Comparison of ENCODE assay signal across 16 cellular contexts in genomic region chr7:77985974-77986339, GRCh38.
DNase-seq lines count a peak whose midpoint lies in the region; ATAC-seq and TF ChIP-seq lines count a peak whose summit lies in the region.
"Had no signal": no experiment of that assay in that cellular context is flagged by ENCODE, and none has a peak within 500 bp of the region (broad histone marks: within the 10 kb centered on the region; RNA-seq: fewer than 3 reads in every experiment).

No MANE protein-coding gene starts in this region.

- POLR2A ChIA-PET in activated CD4-positive, alpha-beta T cell treated with anti-CD3 and anti-CD28 coated beads for 36 hours (lab: Charles Lee), result no interaction called here

- no peak overlapping the region for H2BK15ac ChIP-seq in neuronal stem cell (ENCODE audit: low read length)

- H4K91ac ChIP-seq in neuronal stem cell (ENCODE audit: low read depth, low read length, poor library complexity), result no peak overlapping the region

- peak; percentile 4 to 13 for DNase-seq in SHP77 (lab: John Stamatoyannopoulos, UW)
- no peak for DNase-seq in SHP77 treated with DMSO at 0.1 percent for 48 hours (lab: John Stamatoyannopoulos, UW)
- peak; percentile 56 for DNase-seq in fibroblast of gingiva (ENCODE audit: low read depth)
- DNase-seq in neuronal stem cell (ENCODE audit: low spot score), result no peak
- no peak for DNase-seq in NCI-H2196 treated with DMSO at 0.1 percent for 48 hours (lab: John Stamatoyannopoulos, UW; ENCODE audit: unreplicated experiment)
- DNase-seq in sigmoid colon, result no peak
- no peak for DNase-seq in activated CD4-positive, alpha-beta T cell treated with anti-CD3 and anti-CD28 coated beads for 36 hours
- DNase-seq: 8988T, Caco-2, H7, NCI-H187 treated with DMSO at 0.1 percent for 48 hours, NCI-H774 had no signal

- no peak for ATAC-seq in HG03159 (IDR thresholded peaks at IDR 0.05; ENCODE audit: unreplicated experiment)
- no peak for ATAC-seq in activated CD4-positive, alpha-beta T cell treated with anti-CD3 and anti-CD28 coated beads for 36 hours
- ATAC-seq: GM12878 had no signal

- H2BK5ac ChIP-seq in neuronal stem cell (ENCODE audit: low read length), result no peak overlapping the region

- TF ChIP-seq POLR2A in sigmoid colon (IDR thresholded peaks at IDR 0.05), result no peak

- H3K9me3 ChIP-seq in neuronal stem cell (replicated peaks in 1 of 2; ENCODE audit: control insufficient read depth in 2 of 2, insufficient read depth in 1 of 2, low read depth in 1 of 2, low read length in 2 of 2), result peaks cover 0 to 3% of the 10 kb centered on the region in 2 donors
- H3K9me3 ChIP-seq in sigmoid colon, result no peaks in the 10 kb centered on the region
- H3K9me3 ChIP-seq: Caco-2 had no signal

- no CpG with 5 or more reads among the region's 3 CpGs for WGBS in neuronal stem cell (ENCODE audit: extremely low coverage in 2 of 2, insufficient read length in 2 of 2, insufficient replicate concordance in 1 of 2), 2 donors
- WGBS in sigmoid colon, 2 donors, result 84 to 89% methylated on average over 3 of the region's 3 CpGs

- H3K23ac ChIP-seq in neuronal stem cell (ENCODE audit: low read depth, low read length, poor library complexity), result no peak overlapping the region

- no peak for TF ChIP-seq EP300 in sigmoid colon (IDR thresholded peaks at IDR 0.05)

- H3K14ac ChIP-seq in neuronal stem cell (ENCODE audit: low read length), result no peak overlapping the region

- H3K36me3 Mint-ChIP-seq in activated CD4-positive, alpha-beta T cell treated with anti-CD3 and anti-CD28 coated beads for 36 hours (ENCODE audit: low read depth), result no peaks in the 10 kb centered on the region
- H3K36me3 Mint-ChIP-seq: CD14-positive monocyte had no signal

- H3K9me3 Mint-ChIP-seq in activated CD4-positive, alpha-beta T cell treated with anti-CD3 and anti-CD28 coated beads for 36 hours (ENCODE audit: low read depth), result no peaks in the 10 kb centered on the region

- no peak overlapping the region for H2BK12ac ChIP-seq in neuronal stem cell (ENCODE audit: low read length)

- intact Hi-C loops in sigmoid colon (cut with DNase I), result no loop called here
- intact Hi-C loops in activated CD4-positive, alpha-beta T cell treated with anti-CD3 and anti-CD28 coated beads for 36 hours (cut with DNase I, micrococcal nuclease), result no loop called here

- H3K4me2 ChIP-seq in neuronal stem cell (ENCODE audit: insufficient read depth, low read length, poor library complexity, severe bottlenecking), result no peak overlapping the region
- H3K4me2 ChIP-seq: KMS-11 had no signal

- no peak for TF ChIP-seq CTCF in sigmoid colon (IDR thresholded peaks at IDR 0.05)

- H3K27ac ChIP-seq in neuronal stem cell (replicated peaks; ENCODE audit: low read length) (no peak overlapping the region), sigmoid colon (no peak overlapping the region)
- H3K27ac ChIP-seq: KMS-11 had no signal

- peak overlapping the region; percentile 5 for H2AFZ ChIP-seq in neuronal stem cell (ENCODE audit: low read length)

- H3K18ac ChIP-seq in neuronal stem cell (ENCODE audit: low read length), result no peak overlapping the region

- no peaks in the 10 kb centered on the region for H3K36me3 ChIP-seq in neuronal stem cell (replicated peaks in 1 of 2; ENCODE audit: control insufficient read depth in 2 of 2, insufficient read depth in 2 of 2, low read length in 2 of 2)
- H3K36me3 ChIP-seq in sigmoid colon, result no peaks in the 10 kb centered on the region

- H3K4me3 ChIP-seq in neuronal stem cell (ENCODE audit: low read length in 2 of 2) (no peak overlapping the region), sigmoid colon (no peak overlapping the region)
- H3K4me3 ChIP-seq: GM12878 had no signal

- no peak overlapping the region for H3K9ac ChIP-seq in neuronal stem cell (ENCODE audit: low read depth, low read length, poor library complexity)
- H3K9ac ChIP-seq: KMS-11 had no signal

- no peak overlapping the region for H2BK120ac ChIP-seq in neuronal stem cell (ENCODE audit: low read depth, low read length)

- no peak overlapping the region for H3K27ac Mint-ChIP-seq in activated CD4-positive, alpha-beta T cell treated with anti-CD3 and anti-CD28 coated beads for 36 hours
- H3K27ac Mint-ChIP-seq: CD14-positive monocyte had no signal

- CTCF ChIA-PET in activated CD4-positive, alpha-beta T cell treated with anti-CD3 and anti-CD28 coated beads for 36 hours (lab: Charles Lee), result no interaction called here

- no peak overlapping the region for H3K4ac ChIP-seq in neuronal stem cell (ENCODE audit: low read length)

- H3K4me1 Mint-ChIP-seq in activated CD4-positive, alpha-beta T cell treated with anti-CD3 and anti-CD28 coated beads for 36 hours, result no peaks in the 10 kb centered on the region

- no peak overlapping the region for H2AK5ac ChIP-seq in neuronal stem cell (ENCODE audit: low read depth, low read length)

- no peak overlapping the region for H4K8ac ChIP-seq in neuronal stem cell (ENCODE audit: low read depth, low read length)

- H3K4me1 ChIP-seq in neuronal stem cell (ENCODE audit: control insufficient read depth in 2 of 2, insufficient read depth in 1 of 2, low read depth in 1 of 2, low read length in 2 of 2) (no peaks in the 10 kb centered on the region), sigmoid colon (no peaks in the 10 kb centered on the region)

- H3K4me3 Mint-ChIP-seq in activated CD4-positive, alpha-beta T cell treated with anti-CD3 and anti-CD28 coated beads for 36 hours, result no peak overlapping the region
- H3K4me3 Mint-ChIP-seq: CD14-positive monocyte had no signal

- H3K27me3 ChIP-seq in neuronal stem cell (ENCODE audit: control insufficient read depth in 3 of 3, insufficient read depth in 3 of 3, low read depth in 1 of 3, low read length in 3 of 3), result no peaks in the 10 kb centered on the region
- no peaks in the 10 kb centered on the region for H3K27me3 ChIP-seq in sigmoid colon

- H3K79me1 ChIP-seq in neuronal stem cell (ENCODE audit: low read depth, low read length), result no peaks in the 10 kb centered on the region

- H3K27me3 Mint-ChIP-seq in activated CD4-positive, alpha-beta T cell treated with anti-CD3 and anti-CD28 coated beads for 36 hours, result peaks cover 7% of the 10 kb centered on the region

Comparison
In these comparisons a context has a peak if more than half of its experiments do, and no peak if none do; other contexts are left out.
1. DNase-seq: peak in SHP77 (2 of 2) and fibroblast of gingiva (single experiment); none in SHP77 treated with DMSO at 0.1 percent for 48 hours (single experiment), neuronal stem cell (single experiment), NCI-H2196 treated with DMSO at 0.1 percent for 48 hours (single experiment), sigmoid colon (single experiment) and activated CD4-positive, alpha-beta T cell treated with anti-CD3 and anti-CD28 coated beads for 36 hours (single experiment).